Comparison of ENCODE assay signal across 11 cellular contexts in the genomic region with DNA sequence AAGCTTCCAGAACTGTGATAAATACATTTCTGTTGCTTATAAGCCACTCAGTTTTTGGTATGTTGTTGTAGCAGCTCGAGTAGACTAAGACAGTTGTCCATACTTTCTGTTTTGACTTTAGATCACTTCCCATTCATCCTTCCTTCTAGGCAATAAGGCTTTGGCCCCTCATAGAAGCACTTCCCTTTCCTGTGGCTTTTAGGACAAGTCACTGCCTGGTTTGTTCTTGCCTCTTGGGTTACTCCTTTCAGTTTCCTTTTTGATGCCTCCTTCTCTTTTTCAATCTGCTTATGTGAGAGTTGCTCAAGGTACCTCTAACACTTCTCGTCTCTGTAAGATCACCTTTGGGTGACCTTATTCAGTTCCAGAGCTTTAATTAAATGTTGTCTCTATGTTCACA.
DNase-seq lines count a peak whose midpoint lies in the region; ATAC-seq, FAIRE-seq and TF ChIP-seq lines count a peak whose summit lies in the region.
"Had no signal": no experiment of that assay in that cellular context is flagged by ENCODE, and none has a peak within 500 bp of the region (broad histone marks: within the 10 kb centered on the region; RNA-seq: fewer than 3 reads in every experiment).

No MANE protein-coding gene starts in this region.

- peak overlapping the region; percentile 46 for H3K4me2 ChIP-seq in GM12878 (ENCODE audit: control insufficient read depth, insufficient read depth)

- POLR2A ChIA-PET in GM12878 (lab: Charles Lee) = no interaction called here

- no peaks in the 10 kb centered on the region for H4K20me1 ChIP-seq in GM12878 (ENCODE audit: control insufficient read depth, insufficient read depth)

- CTCF ChIA-PET in GM12878 (lab: Yijun Ruan, JAX) = interaction anchor here (1.1 kb wide), 1 partner anchor 15 kb away, joined by 3 read pairs; no protein-coding TSS in a partner anchor

- H3K36me3 ChIP-seq in GM12878 (ENCODE audit: control insufficient read depth in 2 of 2, insufficient read depth in 2 of 2, low read length in 1 of 2) (no peaks in the 10 kb centered on the region), gastroesophageal sphincter (no peaks in the 10 kb centered on the region)
- H3K36me3 ChIP-seq: vagina had no signal

- no peak for FAIRE-seq in GM12878 (lab: Jason Lieb, UNC)

- no peak for TF ChIP-seq CTCF in GM12878 (IDR thresholded peaks at IDR 0.05 in 2 of 3, conservative IDR thresholded peaks at IDR 0.05 in 1 of 3; ENCODE audit: control insufficient read depth in 2 of 3, extremely low read depth in 1 of 3, insufficient read depth in 1 of 3, low read depth in 3 of 3, low read length in 3 of 3)
- no peak for TF ChIP-seq CTCF in gastroesophageal sphincter (IDR thresholded peaks at IDR 0.05)

- H3K9me3 ChIP-seq in GM12878 (replicated peaks; ENCODE audit: control insufficient read depth, insufficient read depth, low read length) (no peaks in the 10 kb centered on the region; the same call in 2 of the 3 replicates), gastroesophageal sphincter (no peaks in the 10 kb centered on the region), right cardiac atrium (ENCODE audit: control insufficient read depth, low read length) (no peaks in the 10 kb centered on the region)
- H3K9me3 ChIP-seq: vagina had no signal

- intact Hi-C loops in GM12878 (cut with micrococcal nuclease; ENCODE audit: unreplicated experiment) (no loop called here), right cardiac atrium (cut with DNase I) (no loop called here)

- H3K9ac ChIP-seq in GM12878 (ENCODE audit: control insufficient read depth, insufficient read depth, low read length) = no peak overlapping the region

- H3K27ac ChIP-seq in GM12878 (ENCODE audit: control insufficient read depth, insufficient read depth) (no peak overlapping the region), gastroesophageal sphincter (no peak overlapping the region), right cardiac atrium (ENCODE audit: low read length) (no peak overlapping the region)
- H3K27ac ChIP-seq: vagina had no signal

- no peak for TF ChIP-seq RAD21 in GM12878 (IDR thresholded peaks at IDR 0.05; ENCODE audit: insufficient read depth, low read depth, low read length)

- ATAC-seq in GM18520 (IDR thresholded peaks at IDR 0.05; ENCODE audit: unreplicated experiment) (peak; percentile 79), GM21528 (IDR thresholded peaks at IDR 0.05; ENCODE audit: low FRiP score, unreplicated experiment) (peak; percentile 96), HG03378 (IDR thresholded peaks at IDR 0.05; ENCODE audit: unreplicated experiment) (peak; percentile 92), GM12878 (peak; percentile 77), gastroesophageal sphincter (no peak), right cardiac atrium (no peak)

- H3K4me1 ChIP-seq in GM12878 (ENCODE audit: control insufficient read depth, insufficient read depth, low read length) (no peaks in the 10 kb centered on the region), gastroesophageal sphincter (no peaks in the 10 kb centered on the region), right cardiac atrium (ENCODE audit: control insufficient read depth, insufficient read depth, low read length) (no peaks in the 10 kb centered on the region)
- H3K4me1 ChIP-seq: vagina had no signal

- SMC1A ChIA-PET in GM12878 (lab: Charles Lee; ENCODE audit: uncharacterized antibody, unreplicated experiment) = interaction anchor here (1.4 kb wide), 1 partner anchor 11 kb away, joined by 3 read pairs; no protein-coding TSS in a partner anchor

- RAD21 ChIA-PET in GM12878 (lab: Charles Lee; ENCODE audit: unreplicated experiment) = no interaction called here

- H3K27me3 ChIP-seq in GM12878 (replicated peaks in 1 of 2; ENCODE audit: control insufficient read depth in 2 of 2, insufficient read depth in 2 of 2, low read length in 1 of 2) = no peaks in the 10 kb centered on the region
- H3K27me3 ChIP-seq in gastroesophageal sphincter = peaks cover 6% of the 10 kb centered on the region
- no peaks in the 10 kb centered on the region for H3K27me3 ChIP-seq in right cardiac atrium (ENCODE audit: control insufficient read depth, insufficient read depth)
- H3K27me3 ChIP-seq: vagina had no signal

- TF ChIP-seq POLR2A in GM12878 (IDR thresholded peaks at IDR 0.05; ENCODE audit: low read depth, low read length) (no peak), gastroesophageal sphincter (IDR thresholded peaks at IDR 0.05) (no peak)

- no peaks in the 10 kb centered on the region for H3K79me2 ChIP-seq in GM12878 (ENCODE audit: control insufficient read depth, insufficient read depth, low read length)

- H3K4me3 ChIP-seq in GM12878 = peak overlapping the region; percentile 32; the same call in 1 of the 2 replicates
- H3K4me3 ChIP-seq in gastroesophageal sphincter = no peak overlapping the region
- no peak overlapping the region for H3K4me3 ChIP-seq in right cardiac atrium (ENCODE audit: low read length)
- H3K4me3 ChIP-seq: vagina had no signal

- H2AFZ ChIP-seq in GM12878 (ENCODE audit: control insufficient read depth, low read depth, low read length) = peak overlapping the region; percentile 61

- 0% methylated on average over 2 of the region's 2 CpGs for WGBS in GM12878 (ENCODE audit: insufficient coverage, insufficient replicate concordance, low lambda C conversion rate, missing lambda C conversion rate)
- WGBS in gastroesophageal sphincter (ENCODE audit: low coverage in 1 of 2), 2 donors = 55 to 56% methylated on average over 2 of the region's 2 CpGs
- 48% methylated on average over 2 of the region's 2 CpGs for WGBS in right cardiac atrium

- BruUV-seq in GM12878 (replicated peaks; lab: Mats Ljungman, UMichigan) = no TSS peak

- in situ Hi-C loops in GM12878 (cut with MboI) = no loop called here

- DNase-seq in GM12878 (ENCODE audit: low read depth, low spot score) (peak; percentile 56), right cardiac atrium (no peak), NCI-H146 treated with DMSO at 0.1 percent for 48 hours (lab: John Stamatoyannopoulos, UW; ENCODE audit: unreplicated experiment) (no peak)
- DNase-seq in activated effector memory CD4-positive, alpha-beta T cell treated with Interleukin-2 at 50 U/mL for 16 hours = no peak
- DNase-seq: GF-D8, midbrain had no signal

- TF ChIP-seq EP300 in GM12878 (IDR thresholded peaks at IDR 0.05; ENCODE audit: borderline replicate concordance in 1 of 2, control insufficient read depth in 1 of 2, low read depth in 2 of 2, low read length in 2 of 2) = no peak
- no peak for TF ChIP-seq EP300 in gastroesophageal sphincter (IDR thresholded peaks at IDR 0.05)

TF ChIP-seq in GM12878, 131 proteins besides CTCF, POLR2A, EP300 and RAD21 (continues in another document):
- TF ChIP-seq TCF3 (IDR thresholded peaks at IDR 0.05; ENCODE audit: borderline replicate concordance, insufficient read depth, low read depth, low read length) (no peak), LARP7 (IDR thresholded peaks at IDR 0.05) (no peak), ETV6 (conservative IDR thresholded peaks at IDR 0.05 in 1 of 2, IDR thresholded peaks at IDR 0.05 in 1 of 2; ENCODE audit: borderline replicate concordance in 1 of 2, low read depth in 1 of 2) (peak in 1 of 2 experiments; percentile 43; a peak in 1 of 4 replicates), ZZZ3 (IDR thresholded peaks at IDR 0.05; ENCODE audit: control insufficient read depth, insufficient read length, low read depth) (no peak), GATAD2B (conservative IDR thresholded peaks at IDR 0.05; ENCODE audit: low read depth) (no peak), RELA (IDR thresholded peaks at IDR 0.05; ENCODE audit: borderline replicate concordance, partially characterized antibody) (no peak), CHD1 (IDR thresholded peaks at IDR 0.05; ENCODE audit: low read depth, low read length) (no peak), RUNX3 (IDR thresholded peaks at IDR 0.05; ENCODE audit: low read length) (peak; percentile 32; the same call in 1 of the 2 replicates), NR2C2 (IDR thresholded peaks at IDR 0.05; ENCODE audit: borderline replicate concordance, control insufficient read depth, insufficient read length, low read depth) (no peak), NFXL1 (IDR thresholded peaks at IDR 0.05; ENCODE audit: borderline replicate concordance) (no peak), CBX3 (IDR thresholded peaks at IDR 0.05; ENCODE audit: borderline replicate concordance, low read depth) (no peak), SIX5 (IDR thresholded peaks at IDR 0.05; ENCODE audit: low read depth, low read length, severe bottlenecking) (no peak), ESRRA (IDR thresholded peaks at IDR 0.05; ENCODE audit: low read length) (no peak), IRF4 (IDR thresholded peaks at IDR 0.05; ENCODE audit: low read depth, low read length) (no peak), NFIC (IDR thresholded peaks at IDR 0.05; ENCODE audit: low read depth, low read length) (no peak), SPI1 (IDR thresholded peaks at IDR 0.05; ENCODE audit: borderline replicate concordance, insufficient read depth, low read depth, low read length) (peak; percentile 77; the same call in 1 of the 2 replicates), IKZF1 (conservative IDR thresholded peaks at IDR 0.05) (peak; percentile 29; the same call in 1 of the 2 replicates)
- TF ChIP-seq, protein P1, sequence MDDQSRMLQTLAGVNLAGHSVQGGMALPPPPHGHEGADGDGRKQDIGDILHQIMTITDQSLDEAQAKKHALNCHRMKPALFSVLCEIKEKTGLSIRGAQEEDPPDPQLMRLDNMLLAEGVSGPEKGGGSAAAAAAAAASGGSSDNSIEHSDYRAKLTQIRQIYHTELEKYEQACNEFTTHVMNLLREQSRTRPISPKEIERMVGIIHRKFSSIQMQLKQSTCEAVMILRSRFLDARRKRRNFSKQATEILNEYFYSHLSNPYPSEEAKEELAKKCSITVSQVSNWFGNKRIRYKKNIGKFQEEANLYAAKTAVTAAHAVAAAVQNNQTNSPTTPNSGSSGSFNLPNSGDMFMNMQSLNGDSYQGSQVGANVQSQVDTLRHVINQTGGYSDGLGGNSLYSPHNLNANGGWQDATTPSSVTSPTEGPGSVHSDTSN (IDR thresholded peaks at IDR 0.05; ENCODE audit: insufficient replicate concordance, low read depth, low read length) = no peak
- TF ChIP-seq, protein P2, sequence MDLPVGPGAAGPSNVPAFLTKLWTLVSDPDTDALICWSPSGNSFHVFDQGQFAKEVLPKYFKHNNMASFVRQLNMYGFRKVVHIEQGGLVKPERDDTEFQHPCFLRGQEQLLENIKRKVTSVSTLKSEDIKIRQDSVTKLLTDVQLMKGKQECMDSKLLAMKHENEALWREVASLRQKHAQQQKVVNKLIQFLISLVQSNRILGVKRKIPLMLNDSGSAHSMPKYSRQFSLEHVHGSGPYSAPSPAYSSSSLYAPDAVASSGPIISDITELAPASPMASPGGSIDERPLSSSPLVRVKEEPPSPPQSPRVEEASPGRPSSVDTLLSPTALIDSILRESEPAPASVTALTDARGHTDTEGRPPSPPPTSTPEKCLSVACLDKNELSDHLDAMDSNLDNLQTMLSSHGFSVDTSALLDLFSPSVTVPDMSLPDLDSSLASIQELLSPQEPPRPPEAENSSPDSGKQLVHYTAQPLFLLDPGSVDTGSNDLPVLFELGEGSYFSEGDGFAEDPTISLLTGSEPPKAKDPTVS (IDR thresholded peaks at IDR 0.05; ENCODE audit: low read depth, low read length) = no peak

Comparison
In these comparisons a context has a peak if more than half of its experiments do, and no peak if none do; other contexts are left out.
1. ATAC-seq: peak in GM18520 (single experiment), GM21528 (single experiment), HG03378 (single experiment) and GM12878 (single experiment); none in gastroesophageal sphincter (single experiment) and right cardiac atrium (0 of 2).